23 cellular contexts compared by ENCODE assay signal in genomic region chr1:219201656-219202055, GRCh38.
"Had no signal": no experiment of that assay in that cellular context is flagged by ENCODE, and none has a peak within 500 bp of the region (broad histone marks: within the 10 kb centered on the region; RNA-seq: fewer than 3 reads in every experiment).

No MANE protein-coding gene starts in this region.

- H3K4me2 ChIP-seq: KMS-11, SK-N-SH had no signal

- H3K27ac Mint-ChIP-seq: IgD-negative memory B cell had no signal

- H3K4me3 Mint-ChIP-seq: IgD-negative memory B cell had no signal

- ATAC-seq: HepG2, K562, Panc1 had no signal

- DNase-seq: Kasumi-1, MM.1S, NCI-H1092 treated with DMSO at 0.1 percent for 48 hours, NCI-H1436, NCI-H187, NCI-H2029, NCI-H2081 treated with DMSO at 0.1 percent for 48 hours, NCI-H2171, NCI-H226, NCI-H446, NCI-H510A, NCI-H524 treated with DMSO at 0.1 percent for 48 hours, NCI-H69, NCI-H774, SHP77, SK-N-SH, SW 1271 had no signal

- H3K9me3 ChIP-seq: SK-N-SH had no signal

- H3K27ac ChIP-seq: KMS-11, RWPE1 had no signal

- H3K4me3 ChIP-seq: K562 had no signal

- H3K9me3 Mint-ChIP-seq: IgD-negative memory B cell had no signal

- H3K27me3 Mint-ChIP-seq: IgD-negative memory B cell had no signal

- FAIRE-seq: HepG2, K562 had no signal

- H3K9ac ChIP-seq: KMS-11, SK-N-SH had no signal
